Comparison of ENCODE assay signal across 11 cellular contexts in genomic region chr14:99229654-99230215, GRCh38. TPM values are rescaled to one million over a fixed set of nuclear protein-coding genes. Genes with fewer than 3 reads are reported as not detected.
DNase-seq lines count a peak whose midpoint lies in the region; ATAC-seq, FAIRE-seq and TF ChIP-seq lines count a peak whose summit lies in the region.
"Had no signal": no experiment of that assay in that cellular context is flagged by ENCODE, and none has a peak within 500 bp of the region (broad histone marks: within the 10 kb centered on the region; RNA-seq: fewer than 3 reads in every experiment).

No MANE protein-coding gene starts in this region.

- TF ChIP-seq POLR2A in thyroid gland (IDR thresholded peaks at IDR 0.05) (no peak), HepG2 (IDR thresholded peaks at IDR 0.05; ENCODE audit: insufficient read depth in 1 of 2, low read depth in 2 of 2, low read length in 2 of 2) (no peak)

- TF ChIP-seq RAD21 in HepG2 (CRISPR knock-in tag; IDR thresholded peaks at IDR 0.05): no peak

- intact Hi-C loops in activated naive CD4-positive, alpha-beta T cell treated with anti-CD3 and anti-CD28 coated beads for 36 hours (cut with micrococcal nuclease): loop anchor here (1.0 kb wide), 1 partner anchor 41 kb away; no protein-coding TSS in a partner anchor
- intact Hi-C loops in thyroid gland (cut with DNase I) (loop anchor here (10.0 kb wide), 1 partner anchor 325 kb away; no protein-coding TSS in a partner anchor), HepG2 (cut with micrococcal nuclease; ENCODE audit: unreplicated experiment) (no loop called here)

- peaks cover 13 to 33% of the 10 kb centered on the region in 2 donors for H3K4me1 ChIP-seq in thyroid gland
- no peaks in the 10 kb centered on the region for H3K4me1 ChIP-seq in HepG2 (ENCODE audit: insufficient read depth, low read length)

- peaks cover 97% of the 10 kb centered on the region for H3K4me1 Mint-ChIP-seq in activated naive CD4-positive, alpha-beta T cell treated with anti-CD3 and anti-CD28 coated beads for 36 hours (ENCODE audit: low read depth)
- H3K4me1 Mint-ChIP-seq in WTC11 (peaks cover 57% of the 10 kb centered on the region), immature natural killer cell (peaks cover 93 to 94% of the 10 kb centered on the region in 2 donors)

- peak overlapping the region; percentile 58 to 77 (median 69) for H3K27ac ChIP-seq in thyroid gland
- H3K27ac ChIP-seq in HepG2 (ENCODE audit: extremely low read length, insufficient read depth, low read length): no peak overlapping the region
- H3K27ac ChIP-seq: neutrophil had no signal

- no TSS peak for BruUV-seq in HepG2 (replicated peaks; lab: Mats Ljungman, UMichigan)

- TF ChIP-seq EP300 in HepG2 (IDR thresholded peaks at IDR 0.05; ENCODE audit: low read depth in 2 of 2, low read length in 2 of 2) (no peak), HepG2 (CRISPR knock-in tag; IDR thresholded peaks at IDR 0.05; ENCODE audit: borderline replicate concordance) (no peak)

- in situ Hi-C loops in HepG2 (cut with HindIII; ENCODE audit: extremely low pct_ligation_motif_present, low pct_unique_long_range_greater_than_20kb): no loop called here

- CTCF ChIA-PET in activated naive CD4-positive, alpha-beta T cell treated with anti-CD3 and anti-CD28 coated beads for 36 hours (lab: Charles Lee): interaction anchor here (0.6 to 3.9 kb wide), 18 partner anchors 9 to 186 kb away, joined by 3 to 21 read pairs (median 5); no protein-coding TSS in a partner anchor
- CTCF ChIA-PET in WTC11 (lab: Charles Lee): interaction anchor here (0.8 to 2.9 kb wide), 4 partner anchors 56 to 194 kb away, joined by 3 to 10 read pairs (median 6); no protein-coding TSS in a partner anchor
- CTCF ChIA-PET in HepG2 (lab: Yijun Ruan, JAX; ENCODE audit: low intra/inter-chr PET ratio, low total read pairs): no interaction called here

- H3K9me3 ChIP-seq in thyroid gland (no peaks in the 10 kb centered on the region), HepG2 (ENCODE audit: low read length) (no peaks in the 10 kb centered on the region)
- H3K9me3 ChIP-seq: neutrophil had no signal

- peaks cover 4% of the 10 kb centered on the region for H3K9me3 Mint-ChIP-seq in activated naive CD4-positive, alpha-beta T cell treated with anti-CD3 and anti-CD28 coated beads for 36 hours
- no peaks in the 10 kb centered on the region for H3K9me3 Mint-ChIP-seq in WTC11
- no peaks in the 10 kb centered on the region for H3K9me3 Mint-ChIP-seq in immature natural killer cell

- TF ChIP-seq CTCF in WTC11 (IDR thresholded peaks at IDR 0.05): no peak
- no peak for TF ChIP-seq CTCF in thyroid gland (IDR thresholded peaks at IDR 0.05)
- no peak for TF ChIP-seq CTCF in HepG2 (CRISPR knock-in tag; IDR thresholded peaks at IDR 0.05)

- peak overlapping the region; percentile 97 for H3K27ac Mint-ChIP-seq in activated naive CD4-positive, alpha-beta T cell treated with anti-CD3 and anti-CD28 coated beads for 36 hours
- H3K27ac Mint-ChIP-seq in WTC11 (no peak overlapping the region), immature natural killer cell (peak overlapping the region; percentile 93 to 99 (median 98))

- no peak overlapping the region for H3K4me2 ChIP-seq in HepG2 (ENCODE audit: low read depth, low read length)

- 29 to 43% methylated on average over 6 to 9 of the region's 10 CpGs for WGBS in thyroid gland, 2 donors
- WGBS in HepG2 (ENCODE audit: low lambda C conversion rate): 0% methylated on average over 3 of the region's 10 CpGs

- no peak overlapping the region for H2AFZ ChIP-seq in HepG2 (ENCODE audit: low read length)

- H3K36me3 Mint-ChIP-seq in activated naive CD4-positive, alpha-beta T cell treated with anti-CD3 and anti-CD28 coated beads for 36 hours (ENCODE audit: low read depth): peaks cover 69% of the 10 kb centered on the region
- H3K36me3 Mint-ChIP-seq in WTC11: peaks cover 5% of the 10 kb centered on the region; the same call in 1 of the 2 replicates
- peaks cover 0 to 5% (median 4%) of the 10 kb centered on the region in 3 donors for H3K36me3 Mint-ChIP-seq in immature natural killer cell

- H3K27me3 ChIP-seq in thyroid gland: no peaks in the 10 kb centered on the region
- peaks cover 0 to 28% of the 10 kb centered on the region in 2 experiments; a peak in 1 of 5 replicates for H3K27me3 ChIP-seq in HepG2 (ENCODE audit: control insufficient read depth in 1 of 2, insufficient read depth in 2 of 2, low read length in 2 of 2)

- DNase-seq in activated naive CD4-positive, alpha-beta T cell treated with anti-CD3 and anti-CD28 coated beads for 36 hours: no peak
- DNase-seq in activated naive CD4-positive, alpha-beta T cell treated with Interleukin-2 at 50 U/mL for 16 hours: no peak
- DNase-seq in WTC11 (ENCODE audit: low spot score) (no peak), immature natural killer cell (peak in 2 of 3 donors; percentile 41 to 54), thyroid gland (peak; percentile 52 to 55), HepG2 (ENCODE audit: low spot score) (no peak), NCI-H1436 treated with DMSO at 0.1 percent for 48 hours (lab: John Stamatoyannopoulos, UW) (no peak), cerebellar nuclear complex (lab: John Stamatoyannopoulos, UW) (no peak)
- DNase-seq: C1 segment of cervical spinal cord, SW 1271 had no signal

- H3K4me3 ChIP-seq in thyroid gland (replicated peaks in 1 of 3) (no peak overlapping the region), HepG2 (replicated peaks in 1 of 3; ENCODE audit: insufficient read depth in 1 of 3, low read depth in 2 of 3, low read length in 3 of 3) (no peak overlapping the region)

- ATAC-seq in WTC11 (no peak), HepG2 (no peak)

- 0 out of 2 replicates have a peak, but pooled peaks cover 2% of the 10 kb centered on the region for H4K20me1 ChIP-seq in HepG2 (ENCODE audit: insufficient read depth, low read length)

- POLR2A ChIA-PET in WTC11 (lab: Charles Lee) (no interaction called here), HepG2 (lab: Yijun Ruan, JAX) (no interaction called here)

- no peaks in the 10 kb centered on the region for H3K27me3 Mint-ChIP-seq in activated naive CD4-positive, alpha-beta T cell treated with anti-CD3 and anti-CD28 coated beads for 36 hours (ENCODE audit: low read depth)
- no peaks in the 10 kb centered on the region for H3K27me3 Mint-ChIP-seq in WTC11 (ENCODE audit: low read depth)
- peaks cover 8 to 10% (median 10%) of the 10 kb centered on the region in 3 donors for H3K27me3 Mint-ChIP-seq in immature natural killer cell (ENCODE audit: low read depth in 3 of 3)

- H3K36me3 ChIP-seq in thyroid gland: no peaks in the 10 kb centered on the region
- H3K36me3 ChIP-seq in HepG2 (replicated peaks in 1 of 2; ENCODE audit: control insufficient read depth in 1 of 2, insufficient read depth in 2 of 2, low read length in 2 of 2): no peaks in the 10 kb centered on the region
- H3K36me3 ChIP-seq: neutrophil had no signal

- no peak for FAIRE-seq in HepG2 (lab: Jason Lieb, UNC)

- no peak overlapping the region for H3K9ac ChIP-seq in HepG2 (ENCODE audit: insufficient read depth, low read depth, low read length)

- H3K79me2 ChIP-seq in HepG2 (ENCODE audit: insufficient read depth, low read length): no peaks in the 10 kb centered on the region

- peak overlapping the region; percentile 73 for H3K4me3 Mint-ChIP-seq in activated naive CD4-positive, alpha-beta T cell treated with anti-CD3 and anti-CD28 coated beads for 36 hours
- peak overlapping the region; percentile 65; the same call in 1 of the 2 replicates for H3K4me3 Mint-ChIP-seq in WTC11
- H3K4me3 Mint-ChIP-seq in immature natural killer cell: peak overlapping the region; percentile 53 to 81 (median 80)

RNA-seq across cellular contexts. Expression of gene BCL11B, which starts 42.3 kb away (rescaled TPM):
- 10 to 100 TPM; 71.7 to 71.9 TPM for total RNA-seq in activated naive CD4-positive, alpha-beta T cell treated with anti-CD3 and anti-CD28 coated beads for 36 hours
- total RNA-seq in WTC11 (2021): 6.7 to 9.1 TPM (median 7.2 TPM) in 3 replicates
- 1 to 10 TPM in 2 of 3 donors, under 1 TPM in 1; 0.75 to 3.1 (median 1.0) TPM for polyA plus RNA-seq in immature natural killer cell
- total RNA-seq in thyroid gland: 1 to 10 TPM in 3 of 4 donors, under 1 TPM in 1; 0.81 to 4.3 (median 2.3) TPM
- total RNA-seq in HepG2 (2016; rRNA removed; fragmentation: Illumina TruSeq; extraction: Trizol): not detected in 2 replicates
- not detected in 2 replicates for total RNA-seq in HepG2 (2016; cell fraction: cytosol; rRNA removed; fragmentation: Illumina TruSeq; extraction: Trizol; ENCODE audit: low read depth)
- not detected in 2 replicates for total RNA-seq in HepG2 (2016; cell fraction: insoluble cytoplasmic fraction; rRNA removed; fragmentation: Illumina TruSeq; extraction: Trizol)
- not detected in 2 replicates for total RNA-seq in HepG2 (2016; cell fraction: membrane; rRNA removed; fragmentation: Illumina TruSeq; extraction: Trizol)
- total RNA-seq in HepG2 (2016; cell fraction: nucleus; rRNA removed; fragmentation: Illumina TruSeq; extraction: Trizol): not detected in 2 replicates
- not detected in 2 replicates for polyA plus RNA-seq in HepG2 (2011; rRNA removed)
- polyA plus RNA-seq in HepG2 (2011; cell fraction: cytosol; rRNA removed): not detected in 2 replicates
- polyA plus RNA-seq in HepG2 (2011; cell fraction: nucleus; rRNA removed): 0.02 and 0.03 TPM in 2 replicates
- polyA plus RNA-seq in HepG2 (2012): not detected in 2 replicates
- not detected in 2 replicates for polyA plus RNA-seq in HepG2 (2016; cell fraction: cytosol; fragmentation: Illumina TruSeq; extraction: Trizol; ENCODE audit: low read depth)
- not detected in 2 replicates for polyA plus RNA-seq in HepG2 (2016; cell fraction: insoluble cytoplasmic fraction; fragmentation: Illumina TruSeq; extraction: Trizol; ENCODE audit: low read depth)
- polyA plus RNA-seq in HepG2 (2016; cell fraction: membrane; fragmentation: Illumina TruSeq; extraction: Trizol; ENCODE audit: low read depth): not detected in 2 replicates
- polyA plus RNA-seq in HepG2 (2016; cell fraction: nucleus; fragmentation: Illumina TruSeq; extraction: Trizol; ENCODE audit: insufficient read depth, low read depth): not detected in 2 replicates
- polyA minus RNA-seq in HepG2 (2011; rRNA and poly(A)+ RNA removed; ENCODE audit: low replicate concordance): not detected in 2 replicates
- polyA minus RNA-seq in HepG2 (2011; cell fraction: cytosol; rRNA and poly(A)+ RNA removed): not detected in 2 replicates
- under 0.01 TPM in 1 of 2 replicates, not detected in the other for polyA minus RNA-seq in HepG2 (2011; cell fraction: nucleus; rRNA and poly(A)+ RNA removed)

Comparison
In these comparisons a context has a peak if more than half of its experiments do, and no peak if none do; other contexts are left out.
1. DNase-seq: peak in immature natural killer cell (2 of 3) and thyroid gland (2 of 2); none in activated naive CD4-positive, alpha-beta T cell treated with anti-CD3 and anti-CD28 coated beads for 36 hours (single experiment), activated naive CD4-positive, alpha-beta T cell treated with Interleukin-2 at 50 U/mL for 16 hours (single experiment), WTC11 (single experiment), HepG2 (single experiment), NCI-H1436 treated with DMSO at 0.1 percent for 48 hours (single experiment) and cerebellar nuclear complex (0 of 2).
2. Peak in every context shown above with its lines, with median percentiles within 50 percentile points of each other: H3K4me3 Mint-ChIP-seq.